ENCODE assay signal across 8 cellular contexts in the genomic region with DNA sequence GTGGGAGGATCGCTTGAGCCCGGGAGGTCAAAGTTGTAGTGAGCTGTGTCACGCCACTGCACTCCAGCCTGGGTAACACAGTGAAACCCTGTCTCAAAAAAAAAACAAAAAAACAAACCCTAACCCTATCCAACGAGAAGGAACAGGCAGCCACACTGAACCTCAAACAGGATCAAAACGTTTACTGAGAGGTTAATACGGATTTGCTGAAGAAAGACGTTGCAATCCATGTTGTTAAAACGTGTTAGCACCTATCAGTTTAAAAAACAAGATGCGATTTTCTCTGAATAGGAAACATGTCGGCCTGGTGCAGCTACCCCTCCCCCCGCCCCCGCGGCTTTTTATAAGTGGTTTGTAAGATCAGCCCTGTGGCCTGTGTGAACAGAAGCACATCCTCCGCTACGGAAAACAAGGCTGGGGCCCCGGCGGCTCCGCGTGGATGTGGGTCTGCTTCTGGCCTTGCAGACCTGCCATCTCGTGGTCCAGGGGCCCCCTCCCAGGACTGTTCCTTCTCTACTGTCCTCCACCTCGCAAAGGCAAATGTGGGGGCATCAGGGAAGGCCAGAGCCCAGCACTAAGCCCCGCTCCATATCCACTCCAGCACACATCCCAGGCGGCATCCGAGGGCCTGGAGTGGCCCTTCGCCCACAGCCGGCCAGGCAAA.
DNase-seq lines count a peak whose midpoint lies in the region; TF ChIP-seq lines count a peak whose summit lies in the region.

No MANE protein-coding gene starts in this region.

- TF ChIP-seq CTCF in tibial artery (IDR thresholded peaks at IDR 0.05) (no peak), GM20000 (IDR thresholded peaks at IDR 0.05; ENCODE audit: extremely low read depth, missing control alignments) (no peak)

- no peak overlapping the region for H3K4me3 ChIP-seq in tibial artery

- H3K9me3 ChIP-seq in tibial artery, result no peaks in the 10 kb centered on the region

- intact Hi-C loops in tibial artery (cut with DNase I; ENCODE audit: low total_unique reads), result no loop called here

- DNase-seq in CD1c-positive myeloid dendritic cell (ENCODE audit: extremely low spot score) (peak; percentile 39), NCI-H2227 treated with DMSO at 0.1 percent for 48 hours (lab: John Stamatoyannopoulos, UW) (peak; percentile 52), activated T-cell treated with anti-CD3 and anti-CD28 coated beads for 24 hours (ENCODE audit: low read depth) (peak; percentile 29), left kidney (ENCODE audit: low read depth, low spot score) (peak; percentile 21), NCI-H345 treated with DMSO at 0.1 percent for 48 hours (lab: John Stamatoyannopoulos, UW; ENCODE audit: unreplicated experiment) (no peak), tibial artery (no peak), GM20000 (ENCODE audit: low spot score) (no peak), SIG-M5 (lab: John Stamatoyannopoulos, UW) (no peak)

- H3K27ac ChIP-seq in tibial artery, result no peak overlapping the region

- H3K27me3 ChIP-seq in tibial artery, result no peaks in the 10 kb centered on the region

- H3K36me3 ChIP-seq in tibial artery, result peaks cover 0 to 26% (median 0%) of the 10 kb centered on the region in 3 donors

- H3K4me1 ChIP-seq in tibial artery, result no peaks in the 10 kb centered on the region

Comparison
In these comparisons a context has a peak if more than half of its experiments do, and no peak if none do; other contexts are left out.
1. DNase-seq: peak in CD1c-positive myeloid dendritic cell (single experiment), NCI-H2227 treated with DMSO at 0.1 percent for 48 hours (single experiment), activated T-cell treated with anti-CD3 and anti-CD28 coated beads for 24 hours (single experiment) and left kidney (single experiment); none in NCI-H345 treated with DMSO at 0.1 percent for 48 hours (single experiment), tibial artery (0 of 2), GM20000 (single experiment) and SIG-M5 (single experiment).